Comparison of ENCODE assay signal across 1 cellular context in the genomic region with DNA sequence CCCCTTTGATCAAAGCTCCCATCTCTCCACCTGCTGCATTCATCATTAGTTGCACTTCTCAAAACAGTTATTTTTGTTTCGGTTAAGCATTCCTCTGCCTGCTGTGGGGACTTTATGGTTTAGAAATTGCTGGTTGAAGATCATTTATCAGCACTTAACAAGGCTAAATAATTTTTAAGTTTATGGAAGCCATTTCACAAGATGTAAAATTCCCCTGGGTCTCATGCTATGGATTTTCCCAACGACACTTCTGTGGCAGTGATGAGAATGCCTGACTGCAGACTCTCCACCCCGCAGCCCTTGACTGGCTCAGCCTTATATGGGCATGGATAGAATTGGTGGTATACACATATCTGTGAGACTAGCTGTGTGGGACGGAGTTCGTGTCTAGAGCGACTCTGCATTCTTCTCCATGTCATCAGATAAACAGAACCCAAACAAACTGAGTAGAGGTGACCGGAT.
TF ChIP-seq lines count a peak whose summit lies in the region.

No MANE protein-coding gene starts in this region.

TF ChIP-seq in GM23338, 12 proteins besides CTCF, POLR2A, EP300 and RAD21 (continued from another document):
- TF ChIP-seq ZNF462 (CRISPR knock-in tag; IDR thresholded peaks at IDR 0.05) (no peak), NANOG (IDR thresholded peaks at IDR 0.05; ENCODE audit: borderline replicate concordance) (no peak), JUNB (IDR thresholded peaks at IDR 0.05; ENCODE audit: unreplicated experiment) (no peak), ETS1 (IDR thresholded peaks at IDR 0.05) (no peak), POLR2AphosphoS5 (IDR thresholded peaks at IDR 0.05; ENCODE audit: low read depth) (no peak), CREB1 (CRISPR knock-in tag; IDR thresholded peaks at IDR 0.05; ENCODE audit: low read depth) (no peak)
